In the genomic region with DNA sequence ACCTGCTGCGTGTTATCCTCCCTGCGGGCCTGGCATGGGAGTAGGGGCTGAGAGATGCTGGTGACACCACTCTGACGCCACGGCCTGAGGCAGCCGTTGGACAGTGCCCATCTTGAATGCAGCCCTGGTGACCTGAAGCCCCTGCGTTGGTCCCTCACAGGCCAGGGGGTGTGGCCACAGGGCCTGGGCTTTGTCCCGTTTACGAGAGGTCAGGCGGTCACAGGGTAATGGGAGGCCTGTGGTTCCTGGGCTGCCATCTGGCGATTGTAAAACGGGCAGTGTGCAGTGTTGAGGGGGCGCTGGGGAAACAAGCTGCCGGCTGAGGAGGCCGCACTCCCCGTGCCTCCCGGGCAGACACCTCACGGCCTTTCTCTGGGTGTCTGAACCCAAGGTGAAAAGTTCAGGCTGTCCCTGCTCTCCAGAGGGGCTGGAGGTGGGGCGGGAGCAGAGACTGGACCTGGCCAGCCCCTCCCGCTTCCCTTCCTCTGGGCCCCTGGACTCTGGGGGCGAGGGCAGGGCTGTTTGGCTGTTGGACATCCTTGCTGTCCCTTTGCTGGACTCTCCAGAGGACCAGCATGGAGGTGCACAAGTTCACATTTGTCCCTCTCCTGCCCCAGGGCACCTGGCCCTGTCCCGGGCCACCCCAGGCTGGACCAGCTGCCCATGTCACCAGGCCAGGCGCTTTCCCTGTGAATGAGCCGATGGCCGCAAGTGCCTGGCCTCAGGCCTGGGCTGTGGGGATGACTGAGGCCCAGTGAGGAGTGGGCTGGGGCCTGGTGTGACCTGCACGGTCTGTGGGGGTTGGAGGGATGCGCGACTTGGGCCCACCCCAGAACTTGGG, we compare ENCODE assay signal across 13 cellular contexts. TPM values are rescaled to one million over a fixed set of nuclear protein-coding genes. Genes with fewer than 3 reads are reported as not detected.
DNase-seq lines count a peak whose midpoint lies in the region; ATAC-seq and TF ChIP-seq lines count a peak whose summit lies in the region.
"Had no signal": no experiment of that assay in that cellular context is flagged by ENCODE, and none has a peak within 500 bp of the region (broad histone marks: within the 10 kb centered on the region; RNA-seq: fewer than 3 reads in every experiment).

No MANE protein-coding gene starts in this region.

- H3K4me1 ChIP-seq in esophagus muscularis mucosa (peaks cover 98 to 100% (median 100%) of the 10 kb centered on the region in 4 donors), mesodermal cell (ENCODE audit: control insufficient read depth, insufficient read depth, low read length, poor library complexity, severe bottlenecking) (peaks cover 44% of the 10 kb centered on the region), stomach (peaks cover 91 to 100% (median 96%) of the 10 kb centered on the region in 4 donors)

- 47% methylated on average over 21 of the region's 27 CpGs for WGBS in esophagus muscularis mucosa
- 82 to 89% methylated on average over 22 to 25 of the region's 27 CpGs for WGBS in mesodermal cell (ENCODE audit: insufficient coverage in 2 of 2), 2 experiments
- 54 to 70% (median 63%) methylated on average over 9 to 27 of the region's 27 CpGs for WGBS in stomach, 5 donors

- H3K36me3 ChIP-seq in esophagus muscularis mucosa (no peaks in the 10 kb centered on the region), mesodermal cell (ENCODE audit: control insufficient read depth, insufficient read depth, low read length) (peaks cover 36% of the 10 kb centered on the region), stomach (no peaks in the 10 kb centered on the region)
- H3K36me3 ChIP-seq: SJSA1 had no signal

- no peak for TF ChIP-seq EP300 in esophagus muscularis mucosa (IDR thresholded peaks at IDR 0.05)
- no peak for TF ChIP-seq EP300 in stomach (IDR thresholded peaks at IDR 0.05)

- POLR2A ChIA-PET in RWPE1 (lab: Yijun Ruan, JAX; ENCODE audit: low non-redundant PET), result no interaction called here

- ATAC-seq in GM21825 (IDR thresholded peaks at IDR 0.05; ENCODE audit: unreplicated experiment) (no peak), GM21367 (IDR thresholded peaks at IDR 0.05; ENCODE audit: unreplicated experiment) (no peak), GM18868 (IDR thresholded peaks at IDR 0.05; ENCODE audit: unreplicated experiment) (no peak)

- TF ChIP-seq CTCF in RWPE1 (conservative IDR thresholded peaks at IDR 0.05; ENCODE audit: low read depth) (no peak), esophagus muscularis mucosa (IDR thresholded peaks at IDR 0.05) (no peak), stomach (IDR thresholded peaks at IDR 0.05) (no peak)

- TF ChIP-seq POLR2A in esophagus muscularis mucosa (IDR thresholded peaks at IDR 0.05; ENCODE audit: low read depth) (no peak), stomach (IDR thresholded peaks at IDR 0.05) (no peak)

- H3K9me3 ChIP-seq in esophagus muscularis mucosa, result no peaks in the 10 kb centered on the region
- H3K9me3 ChIP-seq in mesodermal cell (ENCODE audit: control insufficient read depth, low read length), result no peaks in the 10 kb centered on the region
- no peaks in the 10 kb centered on the region for H3K9me3 ChIP-seq in stomach
- H3K9me3 ChIP-seq: SJSA1, testis had no signal

- CTCF ChIA-PET in RWPE1 (lab: Yijun Ruan, JAX), result no interaction called here

- H3K27ac ChIP-seq in RWPE1 (peak overlapping the region; percentile 82), esophagus muscularis mucosa (replicated peaks in 1 of 4) (peak overlapping the region; percentile 76 to 84 (median 81)), mesodermal cell (ENCODE audit: low read depth, low read length, severe bottlenecking) (peak overlapping the region; percentile 79), stomach (peak overlapping the region in 4 of 5 donors; percentile 41 to 75 (median 57))
- H3K27ac ChIP-seq: SJSA1, testis had no signal

- H3K4me3 ChIP-seq in esophagus muscularis mucosa, result peak overlapping the region in 2 of 4 donors; percentile 20 to 31
- no peak overlapping the region for H3K4me3 ChIP-seq in mesodermal cell (ENCODE audit: extremely low read depth, insufficient read depth, low read length, poor library complexity, severe bottlenecking)
- H3K4me3 ChIP-seq in stomach, result no peak overlapping the region
- H3K4me3 ChIP-seq: SJSA1, testis had no signal

- DNase-seq in RWPE1 (ENCODE audit: low spot score) (no peak), esophagus muscularis mucosa (ENCODE audit: extremely low spot score) (no peak), stomach (no peak), NCI-H510A treated with DMSO at 0.1 percent for 48 hours (lab: John Stamatoyannopoulos, UW) (no peak)
- DNase-seq: activated CD4-positive, alpha-beta T cell treated with anti-CD3 and anti-CD28 coated beads, Interleukin-2, amount 50 U/mL, for 1 hour; activated naive CD4-positive, alpha-beta T cell; effector CD8-positive, alpha-beta T cell; testis had no signal

- H3K27me3 ChIP-seq in esophagus muscularis mucosa (no peaks in the 10 kb centered on the region), stomach (no peaks in the 10 kb centered on the region)
- H3K27me3 ChIP-seq: SJSA1, testis had no signal

- intact Hi-C loops in esophagus muscularis mucosa (cut with DNase I) (no loop called here), stomach (cut with DNase I; ENCODE audit: low total_unique reads) (no loop called here)

RNA-seq across cellular contexts. Expression of a gene that starts 42.4 kb away (rescaled TPM):
- total RNA-seq in esophagus muscularis mucosa, result 100 to 1,000 TPM in 2 of 4 donors, 10 to 100 TPM in 2; 70.1 to 190 (median 124) TPM
- 38.8 TPM for polyA plus RNA-seq in mesodermal cell (2013, experiment 1 of 2)
- 30.8 TPM for polyA plus RNA-seq in mesodermal cell (2013, experiment 2 of 2)
- 10 to 100 TPM; 18.7 to 84.0 (median 32.7) TPM for total RNA-seq in stomach
- polyA plus RNA-seq in stomach, result 10 to 100 TPM in 2 of 3 donors, 1 to 10 TPM in 1; 7.4 to 14.8 (median 13.9) TPM
